Comparison of ENCODE assay signal across 13 cellular contexts in the genomic region with DNA sequence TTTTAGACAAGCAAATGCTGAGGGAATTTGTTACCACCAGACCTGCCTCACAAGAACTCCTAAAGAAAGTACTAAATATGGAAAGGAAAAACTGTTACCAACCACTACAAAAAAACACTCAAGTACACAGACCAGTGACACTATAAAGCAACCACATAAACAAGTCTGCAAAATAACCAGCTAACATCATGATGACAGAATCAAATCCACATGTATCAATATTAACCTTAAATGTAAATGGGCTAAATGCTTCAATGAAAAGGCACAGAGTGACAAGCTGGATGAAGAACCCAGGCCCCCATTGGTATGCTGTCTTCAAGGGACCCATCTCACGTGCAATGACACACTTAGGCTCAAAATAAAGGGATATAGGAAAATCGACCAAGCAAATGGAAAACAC.
"Had no signal": no experiment of that assay in that cellular context is flagged by ENCODE, and none has a peak within 500 bp of the region (broad histone marks: within the 10 kb centered on the region; RNA-seq: fewer than 3 reads in every experiment).

No MANE protein-coding gene starts in this region.

- H3K4me3 ChIP-seq: colonic mucosa, coronary artery, dorsolateral prefrontal cortex, esophagus muscularis mucosa, esophagus squamous epithelium, gastrocnemius medialis, gastroesophageal sphincter, heart left ventricle, heart right ventricle had no signal

- H3K4me1 ChIP-seq: colonic mucosa, esophagus muscularis mucosa, gastrocnemius medialis, gastroesophageal sphincter, heart left ventricle, heart right ventricle had no signal

- H3K27ac ChIP-seq: colonic mucosa, coronary artery, dorsolateral prefrontal cortex, epithelial cell of prostate, esophagus muscularis mucosa, esophagus squamous epithelium, foreskin keratinocyte, gastrocnemius medialis, gastroesophageal sphincter, heart left ventricle, heart right ventricle had no signal

- H3K36me3 ChIP-seq: colonic mucosa, esophagus muscularis mucosa, esophagus squamous epithelium, gastrocnemius medialis, gastroesophageal sphincter, heart left ventricle, heart right ventricle had no signal

- ATAC-seq: effector memory CD8-positive, alpha-beta T cell; esophagus mucosa; foreskin keratinocyte; gastrocnemius medialis; gastroesophageal sphincter; heart left ventricle; heart right ventricle had no signal

- H3K9me3 ChIP-seq: colonic mucosa, esophagus squamous epithelium had no signal
